ENCODE assay signal across 8 cellular contexts in genomic region chr7:120987683-120988590, GRCh38. TPM values are rescaled to one million over a fixed set of nuclear protein-coding genes. Genes with fewer than 3 reads are reported as not detected.
A peak's percentile ranks its signal among the peaks of the same experiment; 100 is the strongest.
DNase-seq lines count a peak whose midpoint lies in the region; ATAC-seq, FAIRE-seq and TF ChIP-seq lines count a peak whose summit lies in the region.

No MANE protein-coding gene starts in this region.

- H3K27ac ChIP-seq in ascending aorta: peak overlapping the region; percentile 88 to 91
- peak overlapping the region; percentile 89 to 96 for H3K27ac ChIP-seq in uterus

- TF ChIP-seq CTCF in ascending aorta (IDR thresholded peaks at IDR 0.05) (peak; percentile 87 to 94 (median 88)), uterus (IDR thresholded peaks at IDR 0.05) (peak; percentile 90 to 99 (median 94))

- DNase-seq in GM12891 (ENCODE audit: insufficient read length, low spot score) (peak; percentile 55), NCI-H146 treated with DMSO at 0.1 percent for 48 hours (lab: John Stamatoyannopoulos, UW; ENCODE audit: unreplicated experiment) (peak; percentile 64), T-helper 2 cell (peak; percentile 64 to 94 (median 74)), ascending aorta (ENCODE audit: low spot score in 2 of 2) (peak; percentile 76 to 96), hepatic stellate cell (ENCODE audit: low spot score) (peak; percentile 79), putamen (ENCODE audit: low spot score) (peak; percentile 80), uterus (peak; percentile 89 to 94)

- H3K4me3 ChIP-seq in ascending aorta (peak overlapping the region; percentile 57 to 68), uterus (peak overlapping the region; percentile 49 to 62)

- H3K4me1 ChIP-seq in ascending aorta (peaks cover 0 to 3% of the 10 kb centered on the region in 2 donors), uterus (no peaks in the 10 kb centered on the region)

- H3K36me3 ChIP-seq in ascending aorta (no peaks in the 10 kb centered on the region), uterus (no peaks in the 10 kb centered on the region)

- H3K9me3 ChIP-seq in ascending aorta (no peaks in the 10 kb centered on the region), uterus (no peaks in the 10 kb centered on the region)

- intact Hi-C loops in ascending aorta (cut with DNase I): loop anchor here (1.0 to 5.0 kb wide), 3 partner anchors 39 to 120 kb away; no protein-coding TSS in a partner anchor
- intact Hi-C loops in uterus (cut with DNase I; ENCODE audit: low total_unique reads): loop anchor here (5.0 kb wide), 1 partner anchor 94 kb away; no protein-coding TSS in a partner anchor

- H3K27me3 ChIP-seq in ascending aorta: no peaks in the 10 kb centered on the region
- H3K27me3 ChIP-seq in uterus: no peaks in the 10 kb centered on the region

- peak; percentile 92 for ATAC-seq in HG02852 (IDR thresholded peaks at IDR 0.05; ENCODE audit: unreplicated experiment)

- peak; percentile 91 for FAIRE-seq in GM12891 (lab: Jason Lieb, UNC)

- TF ChIP-seq POLR2A in GM12891 (IDR thresholded peaks at IDR 0.05; ENCODE audit: low read depth, low read length) (no peak), uterus (IDR thresholded peaks at IDR 0.05) (peak; percentile 20 to 22)

TF ChIP-seq in GM12891, 5 proteins besides CTCF, POLR2A, EP300 and RAD21:
- TF ChIP-seq TAF1 (IDR thresholded peaks at IDR 0.05; ENCODE audit: low read depth, low read length): no peak
- TF ChIP-seq SPI1 (IDR thresholded peaks at IDR 0.05; ENCODE audit: low read depth, low read length): no peak
- no peak for TF ChIP-seq PAX5 (IDR thresholded peaks at IDR 0.05; ENCODE audit: insufficient read depth, low read length, severe bottlenecking)
- TF ChIP-seq POU2F2 (IDR thresholded peaks at IDR 0.05; ENCODE audit: low read depth, low read length): no peak

RNA-seq across cellular contexts. Expression of gene CPED1, which starts 0.6 kb away (rescaled TPM):
- 0.03 TPM for polyA plus RNA-seq in GM12891 (2012; ENCODE audit: low read depth, missing spikeins)
- total RNA-seq in ascending aorta (69.5 TPM), uterus (100 to 1,000 TPM in 1 of 4 donors, 10 to 100 TPM in 3; 47.4 to 194 (median 59.2) TPM)

RNA-seq across cellular contexts. Expression of gene ING3, which starts 37.4 kb away (rescaled TPM):
- polyA plus RNA-seq in GM12891 (2012; ENCODE audit: low read depth, missing spikeins): 15.2 TPM
- 6.8 TPM for total RNA-seq in ascending aorta
- 10 to 100 TPM; 16.4 to 37.7 (median 21.3) TPM for total RNA-seq in uterus

Comparison
In these comparisons a context has a peak if more than half of its experiments do, and no peak if none do; other contexts are left out.
1. Peak in every context shown above with its lines: DNase-seq, ATAC-seq, H3K4me3 ChIP-seq and H3K27ac ChIP-seq.